ENCODE assay signal across 9 cellular contexts in genomic region chr16:66928702-66929388, GRCh38. TPM values are rescaled to one million over a fixed set of nuclear protein-coding genes. Genes with fewer than 3 reads are reported as not detected.
DNase-seq lines count a peak whose midpoint lies in the region; ATAC-seq and TF ChIP-seq lines count a peak whose summit lies in the region.
"Had no signal": no experiment of that assay in that cellular context is flagged by ENCODE, and none has a peak within 500 bp of the region (broad histone marks: within the 10 kb centered on the region; RNA-seq: fewer than 3 reads in every experiment).

No MANE protein-coding gene starts in this region.

- peak; percentile 63 for DNase-seq in stimulated activated CD4-positive, alpha-beta T cell treated with anti-CD3 and anti-CD28 coated beads, Interleukin-15, amount 100 ng/mL, for 24 hours
- no peak for DNase-seq in stimulated activated CD4-positive, alpha-beta T cell treated with anti-CD3 and anti-CD28 coated beads, Interleukin-4, amount 100 ng/mL, for 24 hours
- DNase-seq in SW480 (ENCODE audit: low spot score): peak; percentile 45
- DNase-seq in fibroblast of lung (ENCODE audit: low read depth in 2 of 2): peak in 1 of 2 donors; percentile 38
- peak; percentile 49 for DNase-seq in transverse colon
- no peak for DNase-seq in medulla oblongata (ENCODE audit: extremely low spot score)

- no peak for TF ChIP-seq EP300 in transverse colon (IDR thresholded peaks at IDR 0.05; ENCODE audit: low read depth)

- no peaks in the 10 kb centered on the region for H3K9me3 ChIP-seq in fibroblast of lung (ENCODE audit: control insufficient read depth, insufficient read depth, low read depth, low read length)
- no peaks in the 10 kb centered on the region for H3K9me3 ChIP-seq in transverse colon

- no peak for TF ChIP-seq POLR2A in transverse colon (IDR thresholded peaks at IDR 0.05)

- no peaks in the 10 kb centered on the region for H3K36me3 ChIP-seq in fibroblast of lung (ENCODE audit: control insufficient read depth, insufficient read depth, low read length)
- H3K36me3 ChIP-seq in transverse colon: no peaks in the 10 kb centered on the region

- peak; percentile 51 to 58 for TF ChIP-seq CTCF in fibroblast of lung (conservative IDR thresholded peaks at IDR 0.05 in 1 of 2, IDR thresholded peaks at IDR 0.05 in 1 of 2; ENCODE audit: low read depth in 1 of 2, low read length in 2 of 2)
- TF ChIP-seq CTCF in transverse colon (IDR thresholded peaks at IDR 0.05): peak in 4 of 5 experiments; percentile 22 to 46 (median 33)

- H3K27me3 ChIP-seq in fibroblast of lung (ENCODE audit: control insufficient read depth, insufficient read depth, low read length): peaks cover under 1% of the 10 kb centered on the region
- H3K27me3 ChIP-seq in transverse colon: peaks cover 16% of the 10 kb centered on the region

- no peak for ATAC-seq in GM21423 (IDR thresholded peaks at IDR 0.05; ENCODE audit: unreplicated experiment)
- ATAC-seq in HG03135 (IDR thresholded peaks at IDR 0.05; ENCODE audit: unreplicated experiment): no peak

- peaks cover 8% of the 10 kb centered on the region for H3K79me2 ChIP-seq in fibroblast of lung (ENCODE audit: control insufficient read depth, insufficient read depth, low read length)

- H3K4me2 ChIP-seq in fibroblast of lung (ENCODE audit: extremely low read depth, insufficient read depth, low read length): no peak overlapping the region

- no peak overlapping the region for H3K4me3 ChIP-seq in fibroblast of lung (replicated peaks in 1 of 4; ENCODE audit: control extremely low read depth in 1 of 4, insufficient read depth in 1 of 4, low read depth in 3 of 4, low read length in 4 of 4)
- H3K4me3 ChIP-seq in transverse colon: no peak overlapping the region
- H3K4me3 ChIP-seq: skin epidermis had no signal

- H2AFZ ChIP-seq in fibroblast of lung (ENCODE audit: low read length): no peak overlapping the region

- H3K27ac ChIP-seq in fibroblast of lung (ENCODE audit: insufficient read depth, low read length) (peak overlapping the region; percentile 78), transverse colon (no peak overlapping the region)

- no peaks in the 10 kb centered on the region for H4K20me1 ChIP-seq in fibroblast of lung (ENCODE audit: control insufficient read depth, extremely low read depth, insufficient read depth, low read length)

- 80% methylated on average over 10 of the region's 10 CpGs; no CpG with 5 or more reads in 1 of the 2 donors for WGBS in transverse colon (ENCODE audit: low coverage in 1 of 2), 2 donors

- no peak overlapping the region for H3K9ac ChIP-seq in fibroblast of lung (ENCODE audit: insufficient read depth, low read length)

- H3K4me1 ChIP-seq in fibroblast of lung (ENCODE audit: control insufficient read depth, extremely low read depth, insufficient read depth, low read length) (peaks cover 33% of the 10 kb centered on the region), transverse colon (peaks cover 9 to 37% (median 29%) of the 10 kb centered on the region in 4 donors)

- in situ Hi-C loops in transverse colon (cut with MboI; ENCODE audit: low pct_ligation_motif_present in 1 of 4, low pct_unique_long_range_greater_than_20kb in 1 of 4, low sequenced_read_pairs in 3 of 4): no loop called here

- intact Hi-C loops in transverse colon (cut with DNase I; ENCODE audit: low total_unique reads): loop anchor here (2.0 kb wide), 1 partner anchor 34 kb away; no protein-coding TSS in a partner anchor

RNA-seq across cellular contexts. Expression of gene RRAD, which starts 3.5 kb away (rescaled TPM):
- total RNA-seq in fibroblast of lung (41.1 and 83.7 TPM in 2 replicates), transverse colon (10 to 100 TPM in 1 of 4 donors, 1 to 10 TPM in 2, not detected in 1; 3.5 to 15.3 (median 4.2) TPM)
- polyA plus RNA-seq in fibroblast of lung: 7.8 and 11.6 TPM in 2 replicates
- 16.7 and 19.7 TPM in 2 replicates for polyA plus RNA-seq in fibroblast of lung (2012)
- 3.4 and 4.5 TPM in 2 replicates for polyA minus RNA-seq in fibroblast of lung (ENCODE audit: low replicate concordance)

RNA-seq across cellular contexts. Expression of gene CIAO2B, which starts 5.4 kb away (rescaled TPM):
- total RNA-seq in fibroblast of lung: 188 and 217 TPM in 2 replicates
- 115 and 138 TPM in 2 replicates for polyA plus RNA-seq in fibroblast of lung
- 176 and 223 TPM in 2 replicates for polyA plus RNA-seq in fibroblast of lung (2012)
- polyA minus RNA-seq in fibroblast of lung (ENCODE audit: low replicate concordance): 179 and 191 TPM in 2 replicates
- 10 to 100 TPM; 15.3 to 93.8 (median 51.6) TPM for total RNA-seq in transverse colon

RNA-seq across cellular contexts. Expression of gene CES2, which starts 6.5 kb away (rescaled TPM):
- total RNA-seq in fibroblast of lung (38.0 and 47.6 TPM in 2 replicates), transverse colon (1,000 to 10,000 TPM in 2 of 4 donors, 100 to 1,000 TPM in 2; 462 to 1,338 (median 921) TPM)
- polyA plus RNA-seq in fibroblast of lung: 22.9 and 26.9 TPM in 2 replicates
- 24.6 and 28.6 TPM in 2 replicates for polyA plus RNA-seq in fibroblast of lung (2012)
- polyA minus RNA-seq in fibroblast of lung (ENCODE audit: low replicate concordance): 34.6 and 51.2 TPM in 2 replicates

RNA-seq across cellular contexts. Expression of gene CDH16, which starts 10.2 kb away (rescaled TPM):
- not detected in 2 replicates for total RNA-seq in fibroblast of lung
- not detected in 2 replicates for polyA plus RNA-seq in fibroblast of lung
- not detected in 2 replicates for polyA plus RNA-seq in fibroblast of lung (2012)
- not detected in 2 replicates for polyA minus RNA-seq in fibroblast of lung (ENCODE audit: low replicate concordance)
- total RNA-seq in transverse colon: 1 to 10 TPM in 2 of 4 donors, under 1 TPM in 1, not detected in 1; 0.20 to 2.4 (median 1.8) TPM

RNA-seq across cellular contexts. Expression of gene CES3, which starts 32.2 kb away (rescaled TPM):
- 0.77 and 1.3 TPM in 2 replicates for total RNA-seq in fibroblast of lung
- polyA plus RNA-seq in fibroblast of lung: 0.01 and 0.07 TPM in 2 replicates
- not detected in 2 replicates for polyA plus RNA-seq in fibroblast of lung (2012)
- not detected in 2 replicates for polyA minus RNA-seq in fibroblast of lung (ENCODE audit: low replicate concordance)
- total RNA-seq in transverse colon: 100 to 1,000 TPM; 247 to 616 (median 291) TPM

Comparison
In these comparisons a context has a peak if more than half of its experiments do, and no peak if none do; other contexts are left out.
1. DNase-seq: peak in stimulated activated CD4-positive, alpha-beta T cell treated with anti-CD3 and anti-CD28 coated beads, Interleukin-15, amount 100 ng/mL, for 24 hours (single experiment), SW480 (single experiment) and transverse colon (single experiment); none in stimulated activated CD4-positive, alpha-beta T cell treated with anti-CD3 and anti-CD28 coated beads, Interleukin-4, amount 100 ng/mL, for 24 hours (single experiment) and medulla oblongata (single experiment).